ENCODE assay signal across 3 cellular contexts in the genomic region with DNA sequence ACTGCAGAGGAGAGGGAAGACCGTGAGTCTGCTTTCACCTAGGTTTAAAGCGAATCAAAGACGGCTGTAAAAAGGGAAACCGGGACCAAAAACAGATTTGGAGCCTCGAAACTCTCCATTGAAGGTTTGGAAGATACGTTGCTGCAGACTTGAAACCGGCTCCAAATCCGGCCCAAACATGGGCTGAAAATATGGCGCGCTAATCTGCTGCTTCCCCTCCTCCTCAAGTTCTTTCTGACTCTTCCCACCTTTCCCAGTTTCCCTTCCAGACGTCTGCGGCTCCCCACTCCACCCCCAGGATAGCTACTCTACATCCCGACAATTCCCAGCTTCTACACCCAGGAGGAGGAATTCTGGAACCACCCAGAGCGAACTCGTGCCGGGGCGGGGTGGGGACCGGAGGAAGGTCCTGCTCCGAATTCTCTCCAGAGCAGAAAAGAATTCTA.
TF ChIP-seq lines count a peak whose summit lies in the region.

No MANE protein-coding gene starts in this region.

TF ChIP-seq in A549, 52 proteins besides CTCF, POLR2A, EP300 and RAD21:
- TF ChIP-seq CEBPB (IDR thresholded peaks at IDR 0.05) (no peak), CBX2 (IDR thresholded peaks at IDR 0.05; ENCODE audit: borderline replicate concordance, low read depth) (no peak), KDM1A (IDR thresholded peaks at IDR 0.05; ENCODE audit: low read depth) (no peak), MAFK (IDR thresholded peaks at IDR 0.05; ENCODE audit: partially characterized antibody) (no peak), USF2 (IDR thresholded peaks at IDR 0.05) (no peak), FOXS1 (CRISPR knock-in tag; IDR thresholded peaks at IDR 0.05) (no peak), FOSB (CRISPR knock-in tag; IDR thresholded peaks at IDR 0.05) (no peak), FOSL2 (IDR thresholded peaks at IDR 0.05) (no peak), FOSL2 (CRISPR knock-in tag; IDR thresholded peaks at IDR 0.05) (no peak), PHF8 (IDR thresholded peaks at IDR 0.05; ENCODE audit: borderline replicate concordance, low read depth) (no peak), HEYL (CRISPR knock-in tag; IDR thresholded peaks at IDR 0.05) (no peak), RCOR1 (IDR thresholded peaks at IDR 0.05; ENCODE audit: low read depth, low read length) (no peak)
- TF ChIP-seq, protein P1, sequence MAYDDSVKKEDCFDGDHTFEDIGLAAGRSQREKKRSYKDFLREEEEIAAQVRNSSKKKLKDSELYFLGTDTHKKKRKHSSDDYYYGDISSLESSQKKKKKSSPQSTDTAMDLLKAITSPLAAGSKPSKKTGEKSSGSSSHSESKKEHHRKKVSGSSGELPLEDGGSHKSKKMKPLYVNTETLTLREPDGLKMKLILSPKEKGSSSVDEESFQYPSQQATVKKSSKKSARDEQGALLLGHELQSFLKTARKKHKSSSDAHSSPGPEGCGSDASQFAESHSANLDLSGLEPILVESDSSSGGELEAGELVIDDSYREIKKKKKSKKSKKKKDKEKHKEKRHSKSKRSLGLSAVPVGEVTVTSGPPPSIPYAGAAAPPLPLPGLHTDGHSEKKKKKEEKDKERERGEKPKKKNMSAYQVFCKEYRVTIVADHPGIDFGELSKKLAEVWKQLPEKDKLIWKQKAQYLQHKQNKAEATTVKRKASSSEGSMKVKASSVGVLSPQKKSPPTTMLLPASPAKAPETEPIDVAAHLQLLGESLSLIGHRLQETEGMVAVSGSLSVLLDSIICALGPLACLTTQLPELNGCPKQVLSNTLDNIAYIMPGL (CRISPR knock-in tag; IDR thresholded peaks at IDR 0.05; ENCODE audit: borderline replicate concordance), result no peak
- TF ChIP-seq, protein P2, sequence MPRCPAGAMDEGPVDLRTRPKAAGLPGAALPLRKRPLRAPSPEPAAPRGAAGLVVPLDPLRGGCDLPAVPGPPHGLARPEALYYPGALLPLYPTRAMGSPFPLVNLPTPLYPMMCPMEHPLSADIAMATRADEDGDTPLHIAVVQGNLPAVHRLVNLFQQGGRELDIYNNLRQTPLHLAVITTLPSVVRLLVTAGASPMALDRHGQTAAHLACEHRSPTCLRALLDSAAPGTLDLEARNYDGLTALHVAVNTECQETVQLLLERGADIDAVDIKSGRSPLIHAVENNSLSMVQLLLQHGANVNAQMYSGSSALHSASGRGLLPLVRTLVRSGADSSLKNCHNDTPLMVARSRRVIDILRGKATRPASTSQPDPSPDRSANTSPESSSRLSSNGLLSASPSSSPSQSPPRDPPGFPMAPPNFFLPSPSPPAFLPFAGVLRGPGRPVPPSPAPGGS (IDR thresholded peaks at IDR 0.05), result no peak

TF ChIP-seq in IMR-90, 13 proteins besides CTCF, POLR2A, EP300 and RAD21:
- TF ChIP-seq MAZ (IDR thresholded peaks at IDR 0.05; ENCODE audit: borderline replicate concordance, low read depth, low read length) (no peak), SMC3 (IDR thresholded peaks at IDR 0.05; ENCODE audit: low read depth, low read length) (no peak), RCOR1 (IDR thresholded peaks at IDR 0.05; ENCODE audit: insufficient replicate concordance, low read length) (no peak), MAFK (IDR thresholded peaks at IDR 0.05; ENCODE audit: low read depth, low read length) (no peak), CHD1 (IDR thresholded peaks at IDR 0.05; ENCODE audit: low read depth, low read length) (no peak), RFX5 (IDR thresholded peaks at IDR 0.05; ENCODE audit: low read depth, low read length) (no peak), BHLHE40 (IDR thresholded peaks at IDR 0.05; ENCODE audit: low read depth, low read length) (no peak), ELK1 (IDR thresholded peaks at IDR 0.05; ENCODE audit: borderline replicate concordance, low read depth, low read length) (no peak), USF2 (IDR thresholded peaks at IDR 0.05; ENCODE audit: low read depth, low read length) (no peak), FOS (IDR thresholded peaks at IDR 0.05; ENCODE audit: low read depth, low read length) (no peak), CEBPB (IDR thresholded peaks at IDR 0.05; ENCODE audit: low read depth, low read length) (no peak), NFE2L2 (IDR thresholded peaks at IDR 0.05; ENCODE audit: low read depth, low read length) (no peak)

TF ChIP-seq in H1, 55 proteins besides CTCF, POLR2A, EP300 and RAD21:
- TF ChIP-seq TCF12 (IDR thresholded peaks at IDR 0.05; ENCODE audit: low read depth, low read length) (0 out of 2 replicates have a peak, but pooled peaks have one; percentile 3), RNF2 (IDR thresholded peaks at IDR 0.05; ENCODE audit: borderline replicate concordance, low read depth, low read length, missing control alignments, poor library complexity, severe bottlenecking) (peak; percentile 86), CTBP2 (IDR thresholded peaks at IDR 0.05; ENCODE audit: borderline replicate concordance, insufficient read depth, insufficient read length, low read length) (peak; percentile 33), NANOG (IDR thresholded peaks at IDR 0.05; ENCODE audit: insufficient read depth, low read depth, low read length, poor library complexity, severe bottlenecking) (no peak), YY1 (IDR thresholded peaks at IDR 0.05; ENCODE audit: low read depth, low read length) (peak; percentile 37; the same call in 1 of the 2 replicates), ASH2L (IDR thresholded peaks at IDR 0.05; ENCODE audit: low read length) (peak; percentile 9), JUND (IDR thresholded peaks at IDR 0.05; ENCODE audit: low read length) (no peak), EZH2 (IDR thresholded peaks at IDR 0.05; ENCODE audit: low read depth, low read length, severe bottlenecking) (peak; percentile 93), SUZ12 (IDR thresholded peaks at IDR 0.05; ENCODE audit: low read length) (peak; percentile 25), CBX8 (IDR thresholded peaks at IDR 0.05; ENCODE audit: borderline replicate concordance, low read depth, low read length) (0 out of 2 replicates have a peak, but pooled peaks have one; percentile 42), POLR2AphosphoS5 (IDR thresholded peaks at IDR 0.05; ENCODE audit: low read depth, low read length) (no peak)
TF ChIP-seq in H1: peak in this region for 8.
